Comparison of ENCODE assay signal across 12 cellular contexts in the genomic region with DNA sequence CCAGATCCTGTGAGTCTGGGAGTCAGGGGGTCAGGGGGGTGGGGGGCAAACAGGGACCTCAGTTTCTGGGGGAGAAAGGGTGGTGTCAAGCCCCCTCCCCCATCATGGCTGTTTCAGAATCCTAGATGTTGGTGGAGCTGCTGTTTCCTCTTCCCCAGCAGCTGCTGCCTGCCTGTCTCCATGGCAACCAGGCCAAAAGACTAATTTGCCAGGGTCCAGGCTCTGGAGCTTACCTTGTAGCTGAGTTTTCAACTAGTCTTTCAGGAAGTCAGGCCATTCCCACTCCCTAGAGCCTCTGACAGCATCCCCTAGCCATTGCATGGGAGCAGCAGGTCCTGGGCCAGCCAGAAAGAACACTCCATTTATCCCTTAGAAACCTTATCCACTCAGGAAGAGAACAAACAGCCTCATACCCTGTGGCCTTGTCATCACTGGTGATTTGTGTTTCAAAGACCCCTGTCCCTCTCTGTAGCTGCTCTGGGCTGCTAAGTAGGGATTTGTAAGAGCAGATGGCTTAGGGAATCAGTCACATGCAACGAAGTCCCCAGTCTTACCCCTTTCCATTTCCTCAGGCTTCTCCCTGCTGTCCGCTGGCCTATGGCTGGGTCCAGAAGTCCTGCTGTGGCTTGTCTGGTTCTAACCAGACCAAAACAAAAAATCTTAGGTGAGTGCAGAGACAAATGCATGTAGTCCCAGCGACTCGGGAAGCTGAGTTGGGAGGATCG. TPM values are rescaled to one million over a fixed set of nuclear protein-coding genes. Genes with fewer than 3 reads are reported as not detected.
DNase-seq lines count a peak whose midpoint lies in the region; ATAC-seq lines count a peak whose summit lies in the region.
"Had no signal": no experiment of that assay in that cellular context is flagged by ENCODE, and none has a peak within 500 bp of the region (broad histone marks: within the 10 kb centered on the region; RNA-seq: fewer than 3 reads in every experiment).

No MANE protein-coding gene starts in this region.

- peaks cover 11% of the 10 kb centered on the region for H3K4me1 Mint-ChIP-seq in T-helper 2 cell treated with Interferon-gamma antibody and Interleukin-4, amounts not matched to agents 5 μg/mL and 100 μg/mL, for 36 hours (ENCODE audit: low read depth)

- no peak overlapping the region for H3K4me3 Mint-ChIP-seq in T-helper 2 cell treated with Interferon-gamma antibody and Interleukin-4, amounts not matched to agents 5 μg/mL and 100 μg/mL, for 36 hours

- DNase-seq in LHCN-M2 (ENCODE audit: low read depth) (peak; percentile 82), NCI-H2196 treated with DMSO at 0.1 percent for 48 hours (lab: John Stamatoyannopoulos, UW; ENCODE audit: unreplicated experiment) (peak; percentile 57), caudate nucleus (lab: John Stamatoyannopoulos, UW) (peak in 6 of 61 donors; percentile 16 to 72 (median 27)), DMS114 treated with DMSO at 0.1 percent for 48 hours (lab: John Stamatoyannopoulos, UW; ENCODE audit: unreplicated experiment) (no peak)
- no peak for DNase-seq in T-helper 2 cell treated with Interferon-gamma antibody and Interleukin-4, amounts not matched to agents 5 μg/mL and 100 μg/mL, for 36 hours (ENCODE audit: low spot score)
- DNase-seq: Calu3, KG1, psoas muscle, uterus had no signal

- H3K4me1 ChIP-seq in neuron (ENCODE audit: insufficient read depth, low read length) = peaks cover 42% of the 10 kb centered on the region
- H3K4me1 ChIP-seq: uterus had no signal

- no peaks in the 10 kb centered on the region for H3K36me3 ChIP-seq in neuron (ENCODE audit: insufficient read depth, low read length)
- H3K36me3 ChIP-seq: uterus had no signal

- H3K27me3 ChIP-seq in neuron (ENCODE audit: insufficient read depth, low read length) = no peaks in the 10 kb centered on the region
- H3K27me3 ChIP-seq: uterus had no signal

- H3K27ac Mint-ChIP-seq in T-helper 2 cell treated with Interferon-gamma antibody and Interleukin-4, amounts not matched to agents 5 μg/mL and 100 μg/mL, for 36 hours = no peak overlapping the region

- ATAC-seq in HG03196 (IDR thresholded peaks at IDR 0.05; ENCODE audit: unreplicated experiment) = no peak
- ATAC-seq: psoas muscle had no signal

- peaks cover 54% of the 10 kb centered on the region for H3K27me3 Mint-ChIP-seq in T-helper 2 cell treated with Interferon-gamma antibody and Interleukin-4, amounts not matched to agents 5 μg/mL and 100 μg/mL, for 36 hours (ENCODE audit: low read depth)

- H2AFZ ChIP-seq in neuron (ENCODE audit: low read depth, low read length) = peak overlapping the region; percentile 54

- H3K9me3 ChIP-seq in neuron (ENCODE audit: low read length) = no peaks in the 10 kb centered on the region
- H3K9me3 ChIP-seq: psoas muscle, uterus had no signal

- H3K9me3 Mint-ChIP-seq in T-helper 2 cell treated with Interferon-gamma antibody and Interleukin-4, amounts not matched to agents 5 μg/mL and 100 μg/mL, for 36 hours = no peaks in the 10 kb centered on the region

- H3K36me3 Mint-ChIP-seq in T-helper 2 cell treated with Interferon-gamma antibody and Interleukin-4, amounts not matched to agents 5 μg/mL and 100 μg/mL, for 36 hours (ENCODE audit: low read depth) = no peaks in the 10 kb centered on the region

- peak overlapping the region; percentile 12 for H3K4me3 ChIP-seq in neuron (ENCODE audit: low read length)
- H3K4me3 ChIP-seq: psoas muscle, SK-N-MC, uterus had no signal

- peak overlapping the region; percentile 54 for H3K27ac ChIP-seq in caudate nucleus (ENCODE audit: low read depth, low read length)
- H3K27ac ChIP-seq: psoas muscle, SK-N-MC, uterus had no signal

RNA-seq across cellular contexts. Expression of a gene that starts 21.5 kb away (rescaled TPM):
- 253 and 288 TPM in 2 replicates for total RNA-seq in LHCN-M2 (2014; rRNA removed)
- polyA plus RNA-seq in LHCN-M2 (2012) = 548 TPM

RNA-seq across cellular contexts. Expression of a gene that starts 52.2 kb away (rescaled TPM):
- total RNA-seq in LHCN-M2 (2014; rRNA removed) = 8.5 and 9.6 TPM in 2 replicates
- polyA plus RNA-seq in LHCN-M2 (2012) = 14.6 TPM

Comparison
In these comparisons a context has a peak if more than half of its experiments do, and no peak if none do; other contexts are left out.
1. DNase-seq: peak in LHCN-M2 (single experiment) and NCI-H2196 treated with DMSO at 0.1 percent for 48 hours (single experiment); none in DMS114 treated with DMSO at 0.1 percent for 48 hours (single experiment) and T-helper 2 cell treated with Interferon-gamma antibody and Interleukin-4, amounts not matched to agents 5 μg/mL and 100 μg/mL, for 36 hours (single experiment).